Comparison of ENCODE assay signal across 12 cellular contexts in genomic region chr17:77821114-77821513, GRCh38.
DNase-seq lines count a peak whose midpoint lies in the region; ATAC-seq and TF ChIP-seq lines count a peak whose summit lies in the region.
"Had no signal": no experiment of that assay in that cellular context is flagged by ENCODE, and none has a peak within 500 bp of the region (broad histone marks: within the 10 kb centered on the region; RNA-seq: fewer than 3 reads in every experiment).

No MANE protein-coding gene starts in this region.

- no peak overlapping the region for H3K4me3 Mint-ChIP-seq in stimulated activated naive B cell treated with anti-CD40 and anti-IgM and Interleukin-4, amounts not matched to agents 10 μg/mL and 1 μg/mL and 100 μg/mL, for 72 hours
- H3K4me3 Mint-ChIP-seq in activated naive CD8-positive, alpha-beta T cell treated with anti-CD3 and anti-CD28 coated beads for 36 hours = no peak overlapping the region

- BruUV-seq in mammary epithelial cell (replicated peaks; lab: Mats Ljungman, UMichigan) = no TSS peak

- DNase-seq in T47D (ENCODE audit: low read depth in 1 of 2, low spot score in 1 of 2) (peak; percentile 25 to 54), mammary epithelial cell (no peak), NCI-H460 (ENCODE audit: extremely low read depth, low read depth) (peak; percentile 6), globus pallidus (ENCODE audit: low spot score) (peak; percentile 26), GM23248 (no peak)
- peak; percentile 38 for DNase-seq in stimulated activated naive B cell treated with anti-CD40 and anti-IgM and Interleukin-4, amounts not matched to agents 10 μg/mL and 1 μg/mL and 100 μg/mL, for 72 hours
- no peak for DNase-seq in activated naive CD8-positive, alpha-beta T cell treated with anti-CD3 and anti-CD28 coated beads for 36 hours
- DNase-seq: activated gamma-delta T cell, NCI-H526 treated with DMSO at 0.1 percent for 48 hours had no signal

- WGBS in mammary epithelial cell (ENCODE audit: low coverage, missing lambda C conversion rate) = 80% methylated on average over 8 of the region's 8 CpGs
- WGBS in GM23248 (ENCODE audit: low coverage in 1 of 2, low lambda C conversion rate in 2 of 2, missing lambda C conversion rate in 2 of 2), 2 experiments = 59 to 67% methylated on average over 8 of the region's 8 CpGs

- H3K9ac ChIP-seq in mammary epithelial cell (ENCODE audit: insufficient read depth, low read length) (no peak overlapping the region), GM23248 (no peak overlapping the region)
- H3K9ac ChIP-seq: parathyroid adenoma had no signal

- no peaks in the 10 kb centered on the region for H4K20me1 ChIP-seq in mammary epithelial cell (ENCODE audit: insufficient read depth, low read length)
- no peaks in the 10 kb centered on the region for H4K20me1 ChIP-seq in GM23248 (ENCODE audit: insufficient read depth)

- no peak overlapping the region for H2AFZ ChIP-seq in mammary epithelial cell (ENCODE audit: low read depth, low read length)
- H2AFZ ChIP-seq in GM23248 = no peak overlapping the region
- H2AFZ ChIP-seq: parathyroid adenoma had no signal

- H3K4me3 ChIP-seq in mammary epithelial cell (replicated peaks in 1 of 3; ENCODE audit: insufficient read depth in 1 of 3, low read depth in 2 of 3, low read length in 3 of 3) = no peak overlapping the region
- H3K4me3 ChIP-seq in GM23248 = no peak overlapping the region
- H3K4me3 ChIP-seq: tibial nerve had no signal

- H3K9me3 ChIP-seq in mammary epithelial cell (replicated peaks; ENCODE audit: insufficient read depth, low read length) = no peaks in the 10 kb centered on the region
- H3K9me3 ChIP-seq in GM23248 (ENCODE audit: low read depth) = no peaks in the 10 kb centered on the region
- H3K9me3 ChIP-seq: tibial nerve had no signal

- H3K4me1 Mint-ChIP-seq in stimulated activated naive B cell treated with anti-CD40 and anti-IgM and Interleukin-4, amounts not matched to agents 10 μg/mL and 1 μg/mL and 100 μg/mL, for 72 hours = peaks cover 3 to 15% of the 10 kb centered on the region in 2 donors
- no peaks in the 10 kb centered on the region for H3K4me1 Mint-ChIP-seq in activated naive CD8-positive, alpha-beta T cell treated with anti-CD3 and anti-CD28 coated beads for 36 hours

- TF ChIP-seq CTCF in mammary epithelial cell (conservative IDR thresholded peaks at IDR 0.05 in 1 of 2, IDR thresholded peaks at IDR 0.05 in 1 of 2; ENCODE audit: extremely low read depth in 1 of 2, insufficient read depth in 1 of 2, low read depth in 1 of 2, low read length in 2 of 2) = no peak

- H3K36me3 Mint-ChIP-seq in stimulated activated naive B cell treated with anti-CD40 and anti-IgM and Interleukin-4, amounts not matched to agents 10 μg/mL and 1 μg/mL and 100 μg/mL, for 72 hours = no peaks in the 10 kb centered on the region
- H3K36me3 Mint-ChIP-seq in activated naive CD8-positive, alpha-beta T cell treated with anti-CD3 and anti-CD28 coated beads for 36 hours = no peaks in the 10 kb centered on the region

- dilution Hi-C loops in mammary epithelial cell (cut with HindIII; ENCODE audit: low sequenced_read_pairs) = loop anchor here (5.0 kb wide), 1 partner anchor 84 kb away; no protein-coding TSS in a partner anchor

- H3K4me1 ChIP-seq in mammary epithelial cell (ENCODE audit: insufficient read depth, low read length) (no peaks in the 10 kb centered on the region), GM23248 (ENCODE audit: insufficient read depth) (no peaks in the 10 kb centered on the region)
- H3K4me1 ChIP-seq: parathyroid adenoma had no signal

- intact Hi-C loops in mammary epithelial cell (cut with micrococcal nuclease) = loop anchor here (5.0 kb wide), 1 partner anchor 279 kb away; no protein-coding TSS in a partner anchor

- H3K36me3 ChIP-seq in mammary epithelial cell (ENCODE audit: insufficient read depth, low read length) (no peaks in the 10 kb centered on the region), GM23248 (ENCODE audit: low read depth) (no peaks in the 10 kb centered on the region)
- H3K36me3 ChIP-seq: tibial nerve had no signal

- H3K27ac Mint-ChIP-seq in stimulated activated naive B cell treated with anti-CD40 and anti-IgM and Interleukin-4, amounts not matched to agents 10 μg/mL and 1 μg/mL and 100 μg/mL, for 72 hours = no peak overlapping the region
- no peak overlapping the region for H3K27ac Mint-ChIP-seq in activated naive CD8-positive, alpha-beta T cell treated with anti-CD3 and anti-CD28 coated beads for 36 hours

- peak; percentile 96 to 98 for ATAC-seq in stimulated activated naive B cell treated with anti-CD40 and anti-IgM and Interleukin-4, amounts not matched to agents 10 μg/mL and 1 μg/mL and 100 μg/mL, for 72 hours (replicated peaks)
- no peak for ATAC-seq in HG03457 (IDR thresholded peaks at IDR 0.05; ENCODE audit: unreplicated experiment)

- CTCF ChIA-PET in mammary epithelial cell (lab: Charles Lee; ENCODE audit: low non-redundant PET) = no interaction called here

- H3K9me3 Mint-ChIP-seq in stimulated activated naive B cell treated with anti-CD40 and anti-IgM and Interleukin-4, amounts not matched to agents 10 μg/mL and 1 μg/mL and 100 μg/mL, for 72 hours = peaks cover 0 to 2% of the 10 kb centered on the region in 2 donors
- H3K9me3 Mint-ChIP-seq in activated naive CD8-positive, alpha-beta T cell treated with anti-CD3 and anti-CD28 coated beads for 36 hours = no peaks in the 10 kb centered on the region

- peaks cover 41 to 70% of the 10 kb centered on the region in 2 donors for H3K27me3 Mint-ChIP-seq in stimulated activated naive B cell treated with anti-CD40 and anti-IgM and Interleukin-4, amounts not matched to agents 10 μg/mL and 1 μg/mL and 100 μg/mL, for 72 hours
- H3K27me3 Mint-ChIP-seq in activated naive CD8-positive, alpha-beta T cell treated with anti-CD3 and anti-CD28 coated beads for 36 hours = no peaks in the 10 kb centered on the region

- H3F3A ChIP-seq in GM23248 (ENCODE audit: insufficient read depth) = no peaks in the 10 kb centered on the region

- in situ Hi-C loops in T47D (cut with HindIII; ENCODE audit: low pct_unique_long_range_greater_than_20kb, low sequenced_read_pairs) (no loop called here), mammary epithelial cell (cut with MboI; ENCODE audit: low sequenced_read_pairs in 2 of 2) (no loop called here), GM23248 (cut with MboI) (no loop called here)

- H3K9me2 ChIP-seq in GM23248 (ENCODE audit: insufficient read depth) = no peaks in the 10 kb centered on the region

- H3K27me3 ChIP-seq in mammary epithelial cell (ENCODE audit: insufficient read depth, low read length) (peaks cover 2% of the 10 kb centered on the region), GM23248 (replicated peaks; ENCODE audit: insufficient read depth) (no peaks in the 10 kb centered on the region)
- H3K27me3 ChIP-seq: tibial nerve had no signal

- H3K79me2 ChIP-seq in mammary epithelial cell (ENCODE audit: insufficient read depth, low read length) = no peaks in the 10 kb centered on the region
- no peaks in the 10 kb centered on the region for H3K79me2 ChIP-seq in GM23248 (ENCODE audit: insufficient read depth)
- H3K79me2 ChIP-seq: parathyroid adenoma had no signal

- no peak overlapping the region for H3K4me2 ChIP-seq in mammary epithelial cell (ENCODE audit: insufficient read depth, low read depth, low read length)
- H3K4me2 ChIP-seq in GM23248 (ENCODE audit: unreplicated experiment) = no peak overlapping the region

- H3K27ac ChIP-seq in mammary epithelial cell (ENCODE audit: insufficient read depth, low read depth, low read length) (no peak overlapping the region), GM23248 (no peak overlapping the region)
- H3K27ac ChIP-seq: parathyroid adenoma, tibial nerve had no signal

Comparison
In these comparisons a context has a peak if more than half of its experiments do, and no peak if none do; other contexts are left out.
1. DNase-seq: peak in T47D (2 of 2), NCI-H460 (single experiment), globus pallidus (single experiment) and stimulated activated naive B cell treated with anti-CD40 and anti-IgM and Interleukin-4, amounts not matched to agents 10 μg/mL and 1 μg/mL and 100 μg/mL, for 72 hours (single experiment); none in mammary epithelial cell (single experiment), GM23248 (single experiment) and activated naive CD8-positive, alpha-beta T cell treated with anti-CD3 and anti-CD28 coated beads for 36 hours (single experiment).